Comparison of ENCODE assay signal across 25 cellular contexts in the genomic region with DNA sequence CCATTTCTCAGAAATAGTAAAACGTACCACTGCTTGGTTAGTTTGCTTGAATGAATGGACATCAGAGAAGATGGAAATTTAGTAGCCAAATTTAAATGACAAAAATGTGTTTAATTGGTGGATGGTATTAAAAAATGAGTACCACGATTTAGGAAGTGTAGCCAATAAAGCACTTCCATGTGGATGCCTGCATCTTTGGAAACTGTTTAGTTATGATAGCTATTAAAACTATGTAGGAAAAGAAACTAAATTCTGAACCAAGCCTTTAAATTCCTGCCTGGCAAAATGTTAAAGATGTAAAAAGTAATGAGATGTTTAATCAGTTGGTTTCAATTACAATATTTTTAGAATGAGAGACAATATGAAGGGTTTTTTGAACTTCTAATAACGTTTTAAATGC.
"Had no signal": no experiment of that assay in that cellular context is flagged by ENCODE, and none has a peak within 500 bp of the region (broad histone marks: within the 10 kb centered on the region; RNA-seq: fewer than 3 reads in every experiment).

No MANE protein-coding gene starts in this region.

- H3K27me3 Mint-ChIP-seq: stimulated activated memory B cell treated with anti-CD40 and anti-IgM and Interleukin-4, amounts not matched to agents 10 μg/mL and 1 μg/mL and 100 μg/mL, for 72 hours; type B pancreatic cell had no signal

- H3K36me3 ChIP-seq: esophagus squamous epithelium, gastrocnemius medialis, ovary, sigmoid colon, tibial artery had no signal

- H3K27ac Mint-ChIP-seq: memory B cell; natural killer cell; stimulated activated memory B cell treated with anti-CD40 and anti-IgM and Interleukin-4, amounts not matched to agents 10 μg/mL and 1 μg/mL and 100 μg/mL, for 72 hours; type B pancreatic cell had no signal

- DNase-seq: dorsolateral prefrontal cortex; effector CD4-positive, alpha-beta T cell; erythroblast; esophagus squamous epithelium; foreskin fibroblast; gastrocnemius medialis; head of caudate nucleus; kidney; natural killer cell; occipital lobe; ovary; posterior cingulate gyrus; psoas muscle; right cardiac atrium; sigmoid colon; stimulated activated CD4-positive, alpha-beta T cell treated with anti-CD3 and anti-CD28 coated beads, Interleukin-2, amount 100 ng/mL, for 24 hours; stimulated activated CD4-positive, alpha-beta T cell treated with anti-CD3 and anti-CD28 coated beads, Interleukin-4, amount 100 ng/mL, for 4 hours; stimulated activated naive CD8-positive, alpha-beta T cell treated with anti-CD3 and anti-CD28 coated beads, Interleukin-15, Interleukin-2, amounts not matched to agents 100 U/mL and 50 U/mL, for 24 hours; substantia nigra; testis; tibial artery had no signal

- H3K9me3 ChIP-seq: esophagus squamous epithelium, gastrocnemius medialis, ovary, psoas muscle, sigmoid colon, testis, tibial artery had no signal

- H3K4me1 Mint-ChIP-seq: memory B cell; natural killer cell; stimulated activated memory B cell treated with anti-CD40 and anti-IgM and Interleukin-4, amounts not matched to agents 10 μg/mL and 1 μg/mL and 100 μg/mL, for 72 hours had no signal

- H3K4me3 ChIP-seq: dorsolateral prefrontal cortex, esophagus squamous epithelium, gastrocnemius medialis, lung, ovary, psoas muscle, sigmoid colon, testis, tibial artery had no signal

- H3K4me3 Mint-ChIP-seq: memory B cell; natural killer cell; stimulated activated memory B cell treated with anti-CD40 and anti-IgM and Interleukin-4, amounts not matched to agents 10 μg/mL and 1 μg/mL and 100 μg/mL, for 72 hours; type B pancreatic cell had no signal

- H3K4me1 ChIP-seq: esophagus squamous epithelium, sigmoid colon, tibial artery had no signal

- FAIRE-seq: kidney had no signal

- H3K36me3 Mint-ChIP-seq: memory B cell; natural killer cell; stimulated activated memory B cell treated with anti-CD40 and anti-IgM and Interleukin-4, amounts not matched to agents 10 μg/mL and 1 μg/mL and 100 μg/mL, for 72 hours; type B pancreatic cell had no signal

- H3K27me3 ChIP-seq: dorsolateral prefrontal cortex, esophagus squamous epithelium, gastrocnemius medialis, ovary, sigmoid colon, testis, tibial artery had no signal

- H3K27ac ChIP-seq: dorsolateral prefrontal cortex, esophagus squamous epithelium, ovary, sigmoid colon, testis, tibial artery had no signal

- H3K9me3 Mint-ChIP-seq: memory B cell; natural killer cell; stimulated activated memory B cell treated with anti-CD40 and anti-IgM and Interleukin-4, amounts not matched to agents 10 μg/mL and 1 μg/mL and 100 μg/mL, for 72 hours; type B pancreatic cell had no signal
